Comparison of ENCODE assay signal across 8 cellular contexts in genomic region chr14:23009939-23010718, GRCh38. TPM values are rescaled to one million over a fixed set of nuclear protein-coding genes. Genes with fewer than 3 reads are reported as not detected.
DNase-seq lines count a peak whose midpoint lies in the region; ATAC-seq and TF ChIP-seq lines count a peak whose summit lies in the region.

Gene C14orf93 (minus strand): TSS chr14:23010143. CDS start chr14:22999023, 11,120 bp downstream.

- H3K4ac ChIP-seq in trophoblast cell (ENCODE audit: low read depth, low read length) = no peak within 1 kb of the TSS

- H3K9me2 ChIP-seq in SU-DHL-6 (replicated peaks; ENCODE audit: insufficient read depth, low read length) = no peaks in the 10 kb centered on the region

- peak within 1 kb of the TSS; percentile 84 for H4K12ac ChIP-seq in trophoblast cell (ENCODE audit: low read depth, low read length)

- intact Hi-C loops in thyroid gland (cut with DNase I) = no loop called here

- DNase-seq in AG08395 (ENCODE audit: low spot score) = peak; percentile 88
- DNase-seq in NAMALWA (ENCODE audit: low spot score) = peak; percentile 80
- DNase-seq in activated naive CD8-positive, alpha-beta T cell treated with anti-CD3 and anti-CD28 coated beads for 36 hours = peak; percentile 88
- peak; percentile 67 to 75 for DNase-seq in cardiac muscle cell (ENCODE audit: low read depth in 1 of 2, low spot score in 1 of 2)
- peak; percentile 51 to 73 for DNase-seq in trophoblast cell
- peak; percentile 83 to 84 for DNase-seq in thyroid gland

- peaks cover 5% of the 10 kb centered on the region for H3K36me3 Mint-ChIP-seq in activated naive CD8-positive, alpha-beta T cell treated with anti-CD3 and anti-CD28 coated beads for 36 hours

- H3K27me3 ChIP-seq in SU-DHL-6 (ENCODE audit: low read length) (no peaks in the 10 kb centered on the region), cardiac muscle cell (no peaks in the 10 kb centered on the region), trophoblast cell (ENCODE audit: insufficient read depth, low read length) (no peaks in the 10 kb centered on the region), thyroid gland (no peaks in the 10 kb centered on the region)

- peak within 1 kb of the TSS; percentile 72 for H2BK120ac ChIP-seq in trophoblast cell (ENCODE audit: insufficient read depth, low read length, poor library complexity)

- peaks cover 40% of the 10 kb centered on the region for H3F3A ChIP-seq in SU-DHL-6 (ENCODE audit: insufficient read depth)

- H3K36me3 ChIP-seq in SU-DHL-6 (ENCODE audit: low read length) (no peaks in the 10 kb centered on the region), cardiac muscle cell (no peaks in the 10 kb centered on the region), trophoblast cell (ENCODE audit: control insufficient read depth in 1 of 2, insufficient read depth in 2 of 2, low read length in 2 of 2) (no peaks in the 10 kb centered on the region), thyroid gland (no peaks in the 10 kb centered on the region)

- peaks cover 12% of the 10 kb centered on the region for H3K4me1 ChIP-seq in cardiac muscle cell (ENCODE audit: low read depth)
- peaks cover 0 to 2% of the 10 kb centered on the region in 2 experiments for H3K4me1 ChIP-seq in trophoblast cell (ENCODE audit: control insufficient read depth in 1 of 2, insufficient read depth in 2 of 2, low read length in 2 of 2)
- H3K4me1 ChIP-seq in thyroid gland = peaks cover 15 to 21% of the 10 kb centered on the region in 2 donors

- H3K18ac ChIP-seq in trophoblast cell (ENCODE audit: low read length) = peak within 1 kb of the TSS; percentile 79

- H4K8ac ChIP-seq in trophoblast cell (ENCODE audit: low read depth, low read length) = peak within 1 kb of the TSS; percentile 92

- H3K4me1 Mint-ChIP-seq in activated naive CD8-positive, alpha-beta T cell treated with anti-CD3 and anti-CD28 coated beads for 36 hours = peaks cover 35% of the 10 kb centered on the region

- H3K9me3 ChIP-seq in SU-DHL-6 (ENCODE audit: insufficient read depth, low read length) = no peaks in the 10 kb centered on the region
- no peaks in the 10 kb centered on the region for H3K9me3 ChIP-seq in cardiac muscle cell (ENCODE audit: low read depth)
- H3K9me3 ChIP-seq in trophoblast cell (ENCODE audit: insufficient read depth, low read depth, low read length) = no peaks in the 10 kb centered on the region
- no peaks in the 10 kb centered on the region for H3K9me3 ChIP-seq in thyroid gland

- H2AK5ac ChIP-seq in trophoblast cell (ENCODE audit: low read length) = peak within 1 kb of the TSS; percentile 97

- H3K4me3 ChIP-seq in SU-DHL-6 (ENCODE audit: insufficient read depth, low read length, poor library complexity, severe bottlenecking) = peak within 1 kb of the TSS; percentile 55
- H3K4me3 ChIP-seq in cardiac muscle cell = peak within 1 kb of the TSS; percentile 36
- H3K4me3 ChIP-seq in trophoblast cell (ENCODE audit: low read depth, low read length) = peak within 1 kb of the TSS; percentile 48
- H3K4me3 ChIP-seq in thyroid gland (replicated peaks in 1 of 3) = peak within 1 kb of the TSS; percentile 18 to 44 (median 40)

- no peaks in the 10 kb centered on the region for H3K9me3 Mint-ChIP-seq in activated naive CD8-positive, alpha-beta T cell treated with anti-CD3 and anti-CD28 coated beads for 36 hours

- H3K27ac ChIP-seq in SU-DHL-6 (ENCODE audit: low read depth, low read length) = peak within 1 kb of the TSS; percentile 81
- peak within 1 kb of the TSS; percentile 32 for H3K27ac ChIP-seq in cardiac muscle cell
- H3K27ac ChIP-seq in trophoblast cell (ENCODE audit: low read depth, low read length) = peak within 1 kb of the TSS; percentile 39
- peak within 1 kb of the TSS; percentile 62 to 88 (median 85) for H3K27ac ChIP-seq in thyroid gland

- H3K27ac Mint-ChIP-seq in activated naive CD8-positive, alpha-beta T cell treated with anti-CD3 and anti-CD28 coated beads for 36 hours = peak within 1 kb of the TSS; percentile 92

- H3K27me3 Mint-ChIP-seq in activated naive CD8-positive, alpha-beta T cell treated with anti-CD3 and anti-CD28 coated beads for 36 hours = no peaks in the 10 kb centered on the region

- H4K20me1 ChIP-seq in SU-DHL-6 (ENCODE audit: low read depth, low read length) = no peaks in the 10 kb centered on the region

- peak within 1 kb of the TSS; percentile 60 for H2BK5ac ChIP-seq in trophoblast cell (ENCODE audit: low read depth, low read length, poor library complexity)

- H3K4me3 Mint-ChIP-seq in activated naive CD8-positive, alpha-beta T cell treated with anti-CD3 and anti-CD28 coated beads for 36 hours = peak within 1 kb of the TSS; percentile 88

- ATAC-seq in GM19324 (IDR thresholded peaks at IDR 0.05; ENCODE audit: low FRiP score, unreplicated experiment) = peak; percentile 33

- peaks cover 15% of the 10 kb centered on the region for H3K79me1 ChIP-seq in trophoblast cell (ENCODE audit: low read length)

- no peak for TF ChIP-seq CTCF in SU-DHL-6 (IDR thresholded peaks at IDR 0.05; ENCODE audit: insufficient read depth, low read length, poor library complexity, severe bottlenecking)
- no peak for TF ChIP-seq CTCF in cardiac muscle cell (IDR thresholded peaks at IDR 0.05; ENCODE audit: low read depth, low read length)
- no peak for TF ChIP-seq CTCF in thyroid gland (IDR thresholded peaks at IDR 0.05)

- peak within 1 kb of the TSS; percentile 94 for H3K4me2 ChIP-seq in SU-DHL-6 (ENCODE audit: low read depth, low read length, poor library complexity, severe bottlenecking)
- H3K4me2 ChIP-seq in trophoblast cell (ENCODE audit: low read length) = peak within 1 kb of the TSS; percentile 58

- H2AFZ ChIP-seq in SU-DHL-6 (ENCODE audit: low read depth, low read length, severe bottlenecking) (peak within 1 kb of the TSS; percentile 98), trophoblast cell (ENCODE audit: insufficient read depth, low read length, poor library complexity) (peak within 1 kb of the TSS; percentile 75)

- no peak within 1 kb of the TSS for H3K23ac ChIP-seq in trophoblast cell (ENCODE audit: low read length)

- H4K91ac ChIP-seq in trophoblast cell (ENCODE audit: low read depth, low read length) = peak within 1 kb of the TSS; percentile 79

- no CpG with 5 or more reads among the region's 40 CpGs for WGBS in trophoblast cell (ENCODE audit: extremely low coverage, insufficient coverage, insufficient read length)
- WGBS in thyroid gland, 2 donors = 2 to 3% methylated on average over 34 to 40 of the region's 40 CpGs

- TF ChIP-seq POLR2A in thyroid gland (IDR thresholded peaks at IDR 0.05) = peak in 1 of 2 donors; percentile 65

- H3K79me2 ChIP-seq in SU-DHL-6 (ENCODE audit: insufficient read depth, low read length) (no peaks in the 10 kb centered on the region), trophoblast cell (ENCODE audit: control insufficient read depth, insufficient read depth, low read length, poor library complexity) (peaks cover 4% of the 10 kb centered on the region)

- peak within 1 kb of the TSS; percentile 75 for H3K14ac ChIP-seq in trophoblast cell (ENCODE audit: low read length)

- H3K9ac ChIP-seq in SU-DHL-6 (ENCODE audit: low read length) (peak within 1 kb of the TSS; percentile 56), trophoblast cell (ENCODE audit: low read length) (no peak within 1 kb of the TSS)

- peak within 1 kb of the TSS; percentile 76 for H2BK12ac ChIP-seq in trophoblast cell (ENCODE audit: low read length)

RNA-seq across cellular contexts. Expression of gene C14orf93, which starts in this region (rescaled TPM):
- 10 to 100 TPM; 10.5 to 11.1 TPM for total RNA-seq in activated naive CD8-positive, alpha-beta T cell treated with anti-CD3 and anti-CD28 coated beads for 36 hours
- 7.9 and 26.3 TPM in 2 replicates for total RNA-seq in cardiac muscle cell
- 6.7 and 10.5 TPM in 2 replicates for polyA plus RNA-seq in cardiac muscle cell
- 3.0 and 3.6 TPM in 2 replicates for polyA plus RNA-seq in trophoblast cell (2013)
- 10 to 100 TPM; 11.6 to 20.6 (median 15.4) TPM for total RNA-seq in thyroid gland

Comparison
In these comparisons a context has a peak if more than half of its experiments do, and no peak if none do; other contexts are left out.
1. Peak in every context shown above with its lines: DNase-seq, ATAC-seq, H3K4me3 ChIP-seq and H3K27ac ChIP-seq.
2. H3K27ac ChIP-seq: peak in every context shown above with its lines; median percentile 85 in thyroid gland; 81 in SU-DHL-6; 39 in trophoblast cell; 32 in cardiac muscle cell.